Comparison of ENCODE assay signal across 8 cellular contexts in the genomic region with DNA sequence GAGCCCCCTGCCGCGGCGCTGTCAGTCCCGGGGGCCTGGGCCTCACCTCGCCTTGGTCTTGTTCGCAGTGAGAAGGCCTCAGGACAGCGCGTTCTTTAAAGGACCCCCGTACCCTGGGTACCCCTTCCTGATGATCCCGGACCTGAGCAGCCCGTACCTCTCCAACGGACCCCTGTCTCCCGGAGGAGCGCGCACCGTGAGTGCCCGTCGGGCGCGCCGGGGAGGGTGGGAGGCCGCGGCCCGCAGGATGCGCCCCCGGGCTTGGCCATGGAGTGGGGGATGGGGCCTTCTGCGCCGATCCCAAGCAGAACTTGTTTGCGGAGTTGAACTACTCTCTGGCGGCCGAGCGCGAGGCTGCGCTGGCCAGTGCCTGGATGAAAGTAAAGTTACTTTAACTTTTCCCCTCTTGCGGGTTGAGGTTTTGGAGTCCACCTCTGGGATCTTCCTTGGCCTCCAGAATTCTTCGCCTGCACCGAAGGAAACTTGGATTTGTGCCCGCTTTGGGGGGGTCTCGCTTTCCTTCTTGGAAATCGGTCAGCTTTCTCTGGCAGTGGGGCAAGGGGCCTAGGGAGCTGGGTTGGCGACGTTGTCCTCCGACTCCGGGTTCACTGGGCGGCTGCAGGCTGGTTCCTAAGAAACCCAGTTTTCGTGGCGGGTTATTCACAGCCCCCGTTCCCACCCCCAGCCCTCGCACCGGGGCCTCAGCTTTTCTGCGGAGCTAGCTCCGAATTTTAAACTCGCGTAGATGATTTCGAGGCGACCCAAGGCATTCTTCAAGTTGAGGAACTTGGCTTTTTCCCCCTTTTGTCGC. TPM values are rescaled to one million over a fixed set of nuclear protein-coding genes. Genes with fewer than 3 reads are reported as not detected.
DNase-seq lines count a peak whose midpoint lies in the region; ATAC-seq, FAIRE-seq and TF ChIP-seq lines count a peak whose summit lies in the region.

No MANE protein-coding gene starts in this region.

- H3K27ac ChIP-seq in ovary = peak overlapping the region; percentile 72 to 95

- WGBS in ovary, 3 donors = 4 to 13% (median 5%) methylated on average over 36 to 57 of the region's 57 CpGs

- no peaks in the 10 kb centered on the region for H3K36me3 ChIP-seq in ovary

- H3K4me3 Mint-ChIP-seq in activated CD8-positive, alpha-beta T cell treated with anti-CD3 and anti-CD28 coated beads, Interleukin-2, amount 10 ng/mL, durations not matched to agents 7 days and 5 days = no peak overlapping the region

- peak overlapping the region; percentile 79 for H3K4me3 ChIP-seq in ovary

- no peaks in the 10 kb centered on the region for H3K27me3 ChIP-seq in ovary

- intact Hi-C loops in ovary (cut with DNase I) = loop anchor here (5.0 to 10.0 kb wide), 5 partner anchors 67 to 420 kb away; no protein-coding TSS in a partner anchor

- H3K9me3 Mint-ChIP-seq in activated CD8-positive, alpha-beta T cell treated with anti-CD3 and anti-CD28 coated beads, Interleukin-2, amount 10 ng/mL, durations not matched to agents 7 days and 5 days (ENCODE audit: insufficient read depth) = no peaks in the 10 kb centered on the region

- H3K36me3 Mint-ChIP-seq in activated CD8-positive, alpha-beta T cell treated with anti-CD3 and anti-CD28 coated beads, Interleukin-2, amount 10 ng/mL, durations not matched to agents 7 days and 5 days (ENCODE audit: low read depth) = no peaks in the 10 kb centered on the region

- CTCF ChIA-PET in activated CD8-positive, alpha-beta T cell treated with anti-CD3 and anti-CD28 coated beads, Interleukin-2, amount 10 ng/mL, durations not matched to agents 7 days and 5 days (lab: Charles Lee) = interaction anchor here (0.7 kb wide), 1 partner anchor 228 kb away, joined by 3 read pairs; no protein-coding TSS in a partner anchor

- peaks cover 1% of the 10 kb centered on the region for H3K4me1 ChIP-seq in ovary (ENCODE audit: insufficient read depth)

- TF ChIP-seq POLR2A in ovary (IDR thresholded peaks at IDR 0.05) = no peak

- TF ChIP-seq EP300 in ovary (IDR thresholded peaks at IDR 0.05) = no peak

- POLR2A ChIA-PET in activated CD8-positive, alpha-beta T cell treated with anti-CD3 and anti-CD28 coated beads, Interleukin-2, amount 10 ng/mL, durations not matched to agents 7 days and 5 days (lab: Charles Lee) = no interaction called here

- no peak for ATAC-seq in activated CD8-positive, alpha-beta T cell treated with anti-CD3 and anti-CD28 coated beads, Interleukin-2, amount 10 ng/mL, durations not matched to agents 7 days and 5 days
- ATAC-seq in GM19463 (IDR thresholded peaks at IDR 0.05; ENCODE audit: unreplicated experiment) = no peak
- no peak for ATAC-seq in HG03139 (IDR thresholded peaks at IDR 0.05; ENCODE audit: unreplicated experiment)

- H3K4me1 Mint-ChIP-seq in activated CD8-positive, alpha-beta T cell treated with anti-CD3 and anti-CD28 coated beads, Interleukin-2, amount 10 ng/mL, durations not matched to agents 7 days and 5 days (ENCODE audit: low read depth) = peaks cover 10% of the 10 kb centered on the region

- H3K27ac Mint-ChIP-seq in activated CD8-positive, alpha-beta T cell treated with anti-CD3 and anti-CD28 coated beads, Interleukin-2, amount 10 ng/mL, durations not matched to agents 7 days and 5 days = no peak overlapping the region

- DNase-seq in EH (ENCODE audit: low read depth) (peak; percentile 54), frontal cortex (ENCODE audit: low spot score in 2 of 2) (peak; percentile 37 to 41), ovary (peak; percentile 57 to 77 (median 70)), NCI-H1092 treated with DMSO at 0.1 percent for 48 hours (lab: John Stamatoyannopoulos, UW) (no peak), NCI-H748 treated with DMSO at 0.1 percent for 48 hours (lab: John Stamatoyannopoulos, UW) (no peak)
- peak; percentile 22 for DNase-seq in activated CD8-positive, alpha-beta T cell treated with anti-CD3 and anti-CD28 coated beads, Interleukin-2, amount 10 ng/mL, durations not matched to agents 7 days and 5 days

- TF ChIP-seq CTCF in ovary (IDR thresholded peaks at IDR 0.05) = no peak

- H3K9me3 ChIP-seq in ovary = no peaks in the 10 kb centered on the region

- peaks cover 69% of the 10 kb centered on the region for H3K27me3 Mint-ChIP-seq in activated CD8-positive, alpha-beta T cell treated with anti-CD3 and anti-CD28 coated beads, Interleukin-2, amount 10 ng/mL, durations not matched to agents 7 days and 5 days (ENCODE audit: low read depth)

- no peak for FAIRE-seq in frontal cortex (lab: Jason Lieb, UNC)

RNA-seq across cellular contexts. Expression of gene TCF7L1, which starts 1.3 kb away (rescaled TPM):
- total RNA-seq in activated CD8-positive, alpha-beta T cell treated with anti-CD3 and anti-CD28 coated beads, Interleukin-2, amount 10 ng/mL, durations not matched to agents 7 days and 5 days = not detected
- total RNA-seq in frontal cortex = 0.41 TPM
- 10 to 100 TPM in 5 of 7 donors, 1 to 10 TPM in 2; 5.2 to 29.8 (median 24.1) TPM for total RNA-seq in ovary
- 10 to 100 TPM; 17.2 to 23.9 TPM for polyA plus RNA-seq in ovary

Comparison
In these comparisons a context has a peak if more than half of its experiments do, and no peak if none do; other contexts are left out.
1. DNase-seq: peak in EH (single experiment), activated CD8-positive, alpha-beta T cell treated with anti-CD3 and anti-CD28 coated beads, Interleukin-2, amount 10 ng/mL, durations not matched to agents 7 days and 5 days (single experiment), frontal cortex (2 of 2) and ovary (5 of 5); none in NCI-H1092 treated with DMSO at 0.1 percent for 48 hours (single experiment) and NCI-H748 treated with DMSO at 0.1 percent for 48 hours (single experiment).